In genomic region chr22:37481347-37481907, GRCh38 we compare ENCODE assay signal across 22 cellular contexts. TPM values are rescaled to one million over a fixed set of nuclear protein-coding genes. Genes with fewer than 3 reads are reported as not detected.
DNase-seq lines count a peak whose midpoint lies in the region; ATAC-seq lines count a peak whose summit lies in the region.
"Had no signal": no experiment of that assay in that cellular context is flagged by ENCODE, and none has a peak within 500 bp of the region (broad histone marks: within the 10 kb centered on the region; RNA-seq: fewer than 3 reads in every experiment).

No MANE protein-coding gene starts in this region.

- POLR2A ChIA-PET in CD8-positive, alpha-beta memory T cell (lab: Charles Lee), result no interaction called here

- no peak for ATAC-seq in CD4-positive, CD25-positive, alpha-beta regulatory T cell (ENCODE audit: low read depth in 2 of 2)
- no peak for ATAC-seq in activated T-helper 17 cell treated with anti-CD3 and anti-CD28 coated beads, Interleukin-2, amount 50 U/mL, for 72 hours (replicated peaks)
- ATAC-seq in memory B cell (ENCODE audit: low read depth), result no peak
- ATAC-seq in HG03460 (IDR thresholded peaks at IDR 0.05; ENCODE audit: unreplicated experiment), result no peak
- ATAC-seq in GM18907 (IDR thresholded peaks at IDR 0.05; ENCODE audit: unreplicated experiment), result no peak
- ATAC-seq: activated T-cell treated with anti-CD3 and anti-CD28 coated beads, Interleukin-2, amount 50 U/mL, for 4 hours had no signal

- peaks cover 45% of the 10 kb centered on the region for H3K36me3 ChIP-seq in CD4-positive, CD25-positive, alpha-beta regulatory T cell (ENCODE audit: control insufficient read depth, insufficient read depth, low read length)
- peaks cover 40% of the 10 kb centered on the region for H3K36me3 ChIP-seq in CD8-positive, alpha-beta memory T cell (ENCODE audit: insufficient read depth, low read length)
- H3K36me3 ChIP-seq: ascending aorta, prostate gland had no signal

- peaks cover 0 to 1% (median 0%) of the 10 kb centered on the region in 7 donors for H3K9me3 Mint-ChIP-seq in CD4-positive, CD25-positive, alpha-beta regulatory T cell
- no peaks in the 10 kb centered on the region for H3K9me3 Mint-ChIP-seq in CD8-positive, alpha-beta memory T cell
- no peaks in the 10 kb centered on the region for H3K9me3 Mint-ChIP-seq in activated T-helper 17 cell treated with anti-CD3 and anti-CD28 coated beads, Interleukin-2, amount 50 U/mL, for 72 hours
- H3K9me3 Mint-ChIP-seq in memory B cell, result no peaks in the 10 kb centered on the region
- H3K9me3 Mint-ChIP-seq: activated T-cell treated with anti-CD3 and anti-CD28 coated beads, Interleukin-2, amount 50 U/mL, for 4 hours; HFFc6; nephron progenitor cell had no signal

- H3K27ac Mint-ChIP-seq in CD4-positive, CD25-positive, alpha-beta regulatory T cell, result peak overlapping the region; percentile 90 to 97 (median 91)
- peak overlapping the region in 6 of 8 donors; percentile 77 to 99 (median 92) for H3K27ac Mint-ChIP-seq in CD8-positive, alpha-beta memory T cell
- peak overlapping the region; percentile 98 for H3K27ac Mint-ChIP-seq in activated T-helper 17 cell treated with anti-CD3 and anti-CD28 coated beads, Interleukin-2, amount 50 U/mL, for 72 hours
- H3K27ac Mint-ChIP-seq in memory B cell, result peak overlapping the region; percentile 3
- H3K27ac Mint-ChIP-seq: HFFc6, nephron progenitor cell had no signal

- no peaks in the 10 kb centered on the region for H3K9me3 ChIP-seq in CD4-positive, CD25-positive, alpha-beta regulatory T cell (ENCODE audit: control insufficient read depth in 2 of 2, low read length in 2 of 2)
- no peaks in the 10 kb centered on the region for H3K9me3 ChIP-seq in CD8-positive, alpha-beta memory T cell (ENCODE audit: low read length)
- H3K9me3 ChIP-seq: ascending aorta, prostate gland had no signal

- H3K27me3 Mint-ChIP-seq in CD4-positive, CD25-positive, alpha-beta regulatory T cell, result no peaks in the 10 kb centered on the region
- no peaks in the 10 kb centered on the region for H3K27me3 Mint-ChIP-seq in CD8-positive, alpha-beta memory T cell
- no peaks in the 10 kb centered on the region for H3K27me3 Mint-ChIP-seq in activated T-helper 17 cell treated with anti-CD3 and anti-CD28 coated beads, Interleukin-2, amount 50 U/mL, for 72 hours
- no peaks in the 10 kb centered on the region for H3K27me3 Mint-ChIP-seq in memory B cell

- peaks cover 5 to 47% (median 21%) of the 10 kb centered on the region in 4 donors for H3K4me1 Mint-ChIP-seq in CD4-positive, CD25-positive, alpha-beta regulatory T cell
- H3K4me1 Mint-ChIP-seq in CD8-positive, alpha-beta memory T cell, result peaks cover 38 to 50% (median 41%) of the 10 kb centered on the region in 3 donors
- H3K4me1 Mint-ChIP-seq in activated T-helper 17 cell treated with anti-CD3 and anti-CD28 coated beads, Interleukin-2, amount 50 U/mL, for 72 hours, result peaks cover 26% of the 10 kb centered on the region
- peaks cover 34% of the 10 kb centered on the region for H3K4me1 Mint-ChIP-seq in memory B cell

- in situ Hi-C loops in ACHN (cut with HindIII; ENCODE audit: low pct_ligation_motif_present, low pct_unique_long_range_greater_than_20kb, low sequenced_read_pairs), result no loop called here

- H3K27me3 ChIP-seq in CD4-positive, CD25-positive, alpha-beta regulatory T cell (ENCODE audit: control insufficient read depth, insufficient read depth, low read length), result no peaks in the 10 kb centered on the region
- H3K27me3 ChIP-seq in CD8-positive, alpha-beta memory T cell (ENCODE audit: insufficient read depth, low read length, poor library complexity, severe bottlenecking), result no peaks in the 10 kb centered on the region
- H3K27me3 ChIP-seq: ascending aorta had no signal

- DNase-seq in CD4-positive, CD25-positive, alpha-beta regulatory T cell, result no peak
- DNase-seq in CD8-positive, alpha-beta memory T cell, result no peak
- DNase-seq in memory B cell (ENCODE audit: low spot score in 2 of 2) (no peak), ACHN (no peak)
- DNase-seq: activated T-cell treated with anti-CD3 and anti-CD28 coated beads, Interleukin-2, amount 50 U/mL, for 4 hours; AML-193; HFFc6; hippocampal formation; mammary epithelial cell; NCI-H1092; NCI-H2081 treated with DMSO at 0.1 percent for 48 hours; NCI-H524; nephron progenitor cell; SHP77; small intestine; stimulated activated CD8-positive, alpha-beta memory T cell treated with anti-CD3 and anti-CD28 coated beads, Interleukin-4, amount 100 ng/mL, for 48 hours had no signal

- peaks cover 51% of the 10 kb centered on the region for H3K4me1 ChIP-seq in CD4-positive, CD25-positive, alpha-beta regulatory T cell (ENCODE audit: control insufficient read depth, insufficient read depth, low read length, poor library complexity, severe bottlenecking)
- H3K4me1 ChIP-seq in CD8-positive, alpha-beta memory T cell (ENCODE audit: insufficient read depth, low read length), result peaks cover 36% of the 10 kb centered on the region

- CTCF ChIA-PET in CD8-positive, alpha-beta memory T cell (lab: Charles Lee), result interaction anchor here (1.9 kb wide), 1 partner anchor 9 kb away, joined by 5 read pairs; no protein-coding TSS in a partner anchor

- peaks cover 24% of the 10 kb centered on the region for H3K36me3 Mint-ChIP-seq in CD4-positive, CD25-positive, alpha-beta regulatory T cell
- peaks cover 3 to 86% (median 5%) of the 10 kb centered on the region in 3 donors for H3K36me3 Mint-ChIP-seq in CD8-positive, alpha-beta memory T cell
- H3K36me3 Mint-ChIP-seq in activated T-helper 17 cell treated with anti-CD3 and anti-CD28 coated beads, Interleukin-2, amount 50 U/mL, for 72 hours (ENCODE audit: low read depth), result peaks cover 90% of the 10 kb centered on the region
- H3K36me3 Mint-ChIP-seq in memory B cell, result peaks cover 15% of the 10 kb centered on the region

- peak overlapping the region; percentile 42 to 99 (median 78) for H3K4me3 Mint-ChIP-seq in CD4-positive, CD25-positive, alpha-beta regulatory T cell
- peak overlapping the region in 3 of 7 donors; percentile 33 to 95 (median 94) for H3K4me3 Mint-ChIP-seq in CD8-positive, alpha-beta memory T cell
- H3K4me3 Mint-ChIP-seq in activated T-helper 17 cell treated with anti-CD3 and anti-CD28 coated beads, Interleukin-2, amount 50 U/mL, for 72 hours, result peak overlapping the region; percentile 97
- no peak overlapping the region for H3K4me3 Mint-ChIP-seq in memory B cell
- H3K4me3 Mint-ChIP-seq: HFFc6, nephron progenitor cell had no signal

- H3K27ac ChIP-seq in CD4-positive, CD25-positive, alpha-beta regulatory T cell (ENCODE audit: insufficient read depth, low read length, poor library complexity, severe bottlenecking), result peak overlapping the region; percentile 37
- no peak overlapping the region for H3K27ac ChIP-seq in CD8-positive, alpha-beta memory T cell (ENCODE audit: low read depth, low read length)
- H3K27ac ChIP-seq: ascending aorta, KMS-11, prostate gland had no signal

- no peak overlapping the region for H3K4me3 ChIP-seq in CD4-positive, CD25-positive, alpha-beta regulatory T cell (ENCODE audit: low read depth, low read length)
- H3K4me3 ChIP-seq in CD8-positive, alpha-beta memory T cell (ENCODE audit: low read length), result no peak overlapping the region
- H3K4me3 ChIP-seq: ascending aorta, prostate gland had no signal

RNA-seq across cellular contexts. Expression of gene MFNG, which starts 4.8 kb away (rescaled TPM):
- total RNA-seq in CD4-positive, CD25-positive, alpha-beta regulatory T cell, result 148 TPM
- 100 to 1,000 TPM; 323 to 340 (median 327) TPM for polyA plus RNA-seq in CD4-positive, CD25-positive, alpha-beta regulatory T cell
- 100 to 1,000 TPM; 162 to 171 TPM for total RNA-seq in CD8-positive, alpha-beta memory T cell
- 323 TPM for polyA plus RNA-seq in CD8-positive, alpha-beta memory T cell
- total RNA-seq in activated T-helper 17 cell treated with anti-CD3 and anti-CD28 coated beads, Interleukin-2, amount 50 U/mL, for 72 hours, result 100 to 1,000 TPM; 170 to 245 TPM
- total RNA-seq: HFFc6 had no signal

RNA-seq across cellular contexts. Expression of gene CARD10, which starts 37.8 kb away (rescaled TPM):
- not detected for total RNA-seq in CD4-positive, CD25-positive, alpha-beta regulatory T cell
- not detected for polyA plus RNA-seq in CD4-positive, CD25-positive, alpha-beta regulatory T cell
- under 1 TPM; 0.29 to 0.31 TPM for total RNA-seq in CD8-positive, alpha-beta memory T cell
- 1.0 TPM for polyA plus RNA-seq in CD8-positive, alpha-beta memory T cell
- under 1 TPM in 1 of 2 donors, not detected in 1; 0.09 TPM for total RNA-seq in activated T-helper 17 cell treated with anti-CD3 and anti-CD28 coated beads, Interleukin-2, amount 50 U/mL, for 72 hours

RNA-seq across cellular contexts. Expression of gene ELFN2, which starts 54.1 kb away (rescaled TPM):
- total RNA-seq in CD4-positive, CD25-positive, alpha-beta regulatory T cell, result 0.44 TPM
- polyA plus RNA-seq in CD4-positive, CD25-positive, alpha-beta regulatory T cell, result not detected
- total RNA-seq in CD8-positive, alpha-beta memory T cell, result under 1 TPM; 0.09 to 0.20 TPM
- 0.02 TPM for polyA plus RNA-seq in CD8-positive, alpha-beta memory T cell
- total RNA-seq in activated T-helper 17 cell treated with anti-CD3 and anti-CD28 coated beads, Interleukin-2, amount 50 U/mL, for 72 hours, result 1 to 10 TPM in 1 of 2 donors, under 1 TPM in 1; 0.24 to 2.2 TPM
- total RNA-seq: ascending aorta had no signal

Comparison
In these comparisons a context has a peak if more than half of its experiments do, and no peak if none do; other contexts are left out.
1. H3K27ac Mint-ChIP-seq: peak in every context shown above with its lines; median percentile 98 in activated T-helper 17 cell treated with anti-CD3 and anti-CD28 coated beads, Interleukin-2, amount 50 U/mL, for 72 hours; 92 in CD8-positive, alpha-beta memory T cell; 91 in CD4-positive, CD25-positive, alpha-beta regulatory T cell; 3 in memory B cell.